ENCODE assay signal across 8 cellular contexts in genomic region chr15:34336333-34336732, GRCh38. TPM values are rescaled to one million over a fixed set of nuclear protein-coding genes. Genes with fewer than 3 reads are reported as not detected.
DNase-seq lines count a peak whose midpoint lies in the region; ATAC-seq, FAIRE-seq and TF ChIP-seq lines count a peak whose summit lies in the region.

No MANE protein-coding gene starts in this region.

- H3K4me3 ChIP-seq in CD8-positive, alpha-beta T cell (ENCODE audit: low read depth, low read length) = peak overlapping the region; percentile 81
- H3K4me3 ChIP-seq in GM12878 (peak overlapping the region; percentile 72), SJCRH30 (no peak overlapping the region)

- H3K9me3 Mint-ChIP-seq in CD8-positive, alpha-beta T cell = no peaks in the 10 kb centered on the region
- H3K9me3 Mint-ChIP-seq in HFFc6 (no peaks in the 10 kb centered on the region), natural killer cell (no peaks in the 10 kb centered on the region)

- H3K4me1 Mint-ChIP-seq in CD8-positive, alpha-beta T cell (ENCODE audit: low read depth) = peaks cover 63% of the 10 kb centered on the region
- H3K4me1 Mint-ChIP-seq in HFFc6 (ENCODE audit: low read depth) (peaks cover 43% of the 10 kb centered on the region), natural killer cell (peaks cover 52 to 55% of the 10 kb centered on the region in 2 donors)

- TF ChIP-seq RAD21 in GM12878 (IDR thresholded peaks at IDR 0.05; ENCODE audit: insufficient read depth, low read depth, low read length) = no peak

- in situ Hi-C loops in GM12878 (cut with MboI) = no loop called here

- H3K27ac ChIP-seq in CD8-positive, alpha-beta T cell (ENCODE audit: low read depth, low read length) = peak overlapping the region; percentile 80
- H3K27ac ChIP-seq in GM12878 (ENCODE audit: control insufficient read depth, insufficient read depth) = peak overlapping the region; percentile 94
- no peak overlapping the region for H3K27ac ChIP-seq in SJCRH30

- SMC1A ChIA-PET in GM12878 (lab: Charles Lee; ENCODE audit: uncharacterized antibody, unreplicated experiment) = interaction anchor here (0.8 to 7.9 kb wide), 8 partner anchors 10 to 95 kb away, joined by 3 to 89 read pairs (median 10); partner anchors contain the start of gene LPCAT4

- no peak for TF ChIP-seq EP300 in GM12878 (IDR thresholded peaks at IDR 0.05; ENCODE audit: borderline replicate concordance in 1 of 2, control insufficient read depth in 1 of 2, low read depth in 2 of 2, low read length in 2 of 2)

- peaks cover 74% of the 10 kb centered on the region for H3K79me2 ChIP-seq in GM12878 (ENCODE audit: control insufficient read depth, insufficient read depth, low read length)

- ATAC-seq in CD8-positive, alpha-beta T cell = no peak
- ATAC-seq in GM12878 = peak; percentile 32
- no peak for ATAC-seq in natural killer cell
- ATAC-seq in GM21529 (IDR thresholded peaks at IDR 0.05; ENCODE audit: unreplicated experiment) = no peak

- H3K27me3 Mint-ChIP-seq in CD8-positive, alpha-beta T cell (ENCODE audit: low read depth) = no peaks in the 10 kb centered on the region
- no peaks in the 10 kb centered on the region for H3K27me3 Mint-ChIP-seq in HFFc6 (ENCODE audit: insufficient read depth)
- no peaks in the 10 kb centered on the region for H3K27me3 Mint-ChIP-seq in natural killer cell (ENCODE audit: low read depth in 2 of 2)

- no peak for DNase-seq in CD8-positive, alpha-beta T cell
- no peak for DNase-seq in HFFc6
- DNase-seq in GM12878 (ENCODE audit: low read depth, low spot score) = no peak
- no peak for DNase-seq in natural killer cell
- no peak for DNase-seq in SKM-1 (lab: John Stamatoyannopoulos, UW; ENCODE audit: unreplicated experiment)
- DNase-seq in stimulated activated naive CD4-positive, alpha-beta T cell treated with Interleukin-2 at 50 U/mL for 16 hours (lab: John Stamatoyannopoulos, UW) = no peak
- no peak for DNase-seq in SJCRH30

- peak overlapping the region; percentile 28; the same call in 1 of the 2 replicates for H2AFZ ChIP-seq in GM12878 (ENCODE audit: control insufficient read depth, low read depth, low read length)

- no peaks in the 10 kb centered on the region for H3K9me3 ChIP-seq in CD8-positive, alpha-beta T cell (ENCODE audit: low read length)
- H3K9me3 ChIP-seq in GM12878 (replicated peaks; ENCODE audit: control insufficient read depth, insufficient read depth, low read length) = no peaks in the 10 kb centered on the region
- H3K9me3 ChIP-seq in SJCRH30 (replicated peaks) = no peaks in the 10 kb centered on the region

- intact Hi-C loops in CD8-positive, alpha-beta T cell (cut with DNase I, micrococcal nuclease) = loop anchor here (2.0 to 10.0 kb wide), 5 partner anchors 18 to 628 kb away; partner anchors contain the start of genes AQR (in 1 of the 2), AVEN (in 1 of the 2) and EMC4 (in 1 of the 2)
- intact Hi-C loops in GM12878 (cut with micrococcal nuclease; ENCODE audit: unreplicated experiment) = loop anchor here (5.0 kb wide), 1 partner anchor 94 kb away; no protein-coding TSS in a partner anchor
- intact Hi-C loops in natural killer cell (cut with micrococcal nuclease) = loop anchor here (5.0 kb wide), 1 partner anchor 234 kb away; the partner anchor contains the start of genes EMC7 and PGBD4

- no peak for TF ChIP-seq CTCF in CD8-positive, alpha-beta T cell (IDR thresholded peaks at IDR 0.05)
- no peak for TF ChIP-seq CTCF in HFFc6 (IDR thresholded peaks at IDR 0.05)
- no peak for TF ChIP-seq CTCF in GM12878 (IDR thresholded peaks at IDR 0.05 in 2 of 3, conservative IDR thresholded peaks at IDR 0.05 in 1 of 3; ENCODE audit: control insufficient read depth in 2 of 3, extremely low read depth in 1 of 3, insufficient read depth in 1 of 3, low read depth in 3 of 3, low read length in 3 of 3)
- TF ChIP-seq CTCF in natural killer cell (IDR thresholded peaks at IDR 0.05) = no peak

- TF ChIP-seq POLR2A in GM12878 (IDR thresholded peaks at IDR 0.05; ENCODE audit: low read depth, low read length) = no peak

- H3K27me3 ChIP-seq in CD8-positive, alpha-beta T cell (ENCODE audit: insufficient read depth, low read length) = no peaks in the 10 kb centered on the region
- H3K27me3 ChIP-seq in GM12878 (replicated peaks in 1 of 2; ENCODE audit: control insufficient read depth in 2 of 2, insufficient read depth in 2 of 2, low read length in 1 of 2) = no peaks in the 10 kb centered on the region
- no peaks in the 10 kb centered on the region for H3K27me3 ChIP-seq in SJCRH30

- peaks cover 60% of the 10 kb centered on the region for H3K4me1 ChIP-seq in CD8-positive, alpha-beta T cell (ENCODE audit: insufficient read depth, low read length)
- H3K4me1 ChIP-seq in GM12878 (ENCODE audit: control insufficient read depth, insufficient read depth, low read length) (peaks cover 14% of the 10 kb centered on the region), SJCRH30 (no peaks in the 10 kb centered on the region)

- H3K27ac Mint-ChIP-seq in CD8-positive, alpha-beta T cell = peak overlapping the region; percentile 97
- H3K27ac Mint-ChIP-seq in HFFc6 (no peak overlapping the region), natural killer cell (peak overlapping the region; percentile 92 to 95)

- no peaks in the 10 kb centered on the region for H4K20me1 ChIP-seq in GM12878 (ENCODE audit: control insufficient read depth, insufficient read depth)

- H3K4me2 ChIP-seq in GM12878 (ENCODE audit: control insufficient read depth, insufficient read depth) = peak overlapping the region; percentile 100

- WGBS in GM12878 (ENCODE audit: insufficient coverage, insufficient replicate concordance, low lambda C conversion rate, missing lambda C conversion rate) = under 1% methylated on average over 14 of the region's 14 CpGs

- FAIRE-seq in GM12878 (lab: Jason Lieb, UNC) = no peak

- H3K9ac ChIP-seq in GM12878 (ENCODE audit: control insufficient read depth, insufficient read depth, low read length) = peak overlapping the region; percentile 89

- peaks cover 28% of the 10 kb centered on the region for H3K36me3 Mint-ChIP-seq in CD8-positive, alpha-beta T cell
- H3K36me3 Mint-ChIP-seq in HFFc6 (ENCODE audit: low read depth) (peaks cover 10% of the 10 kb centered on the region), natural killer cell (no peaks in the 10 kb centered on the region)

- TSS peak; percentile 34 for BruUV-seq in GM12878 (replicated peaks; lab: Mats Ljungman, UMichigan)

- RAD21 ChIA-PET in GM12878 (lab: Charles Lee; ENCODE audit: unreplicated experiment) = interaction anchor here (1.4 to 5.1 kb wide), 7 partner anchors 9 to 127 kb away, joined by 3 to 57 read pairs (median 6); partner anchors contain the start of gene LPCAT4

- H3K36me3 ChIP-seq in CD8-positive, alpha-beta T cell (ENCODE audit: insufficient read depth, low read length) = no peaks in the 10 kb centered on the region
- H3K36me3 ChIP-seq in GM12878 (ENCODE audit: control insufficient read depth in 2 of 2, insufficient read depth in 2 of 2, low read length in 1 of 2) (peaks cover 0 to 5% of the 10 kb centered on the region in 2 experiments; a peak in 1 of 4 replicates), SJCRH30 (peaks cover 19% of the 10 kb centered on the region)

- H3K4me3 Mint-ChIP-seq in CD8-positive, alpha-beta T cell = peak overlapping the region; percentile 98
- H3K4me3 Mint-ChIP-seq in HFFc6 (peak overlapping the region; percentile 91), natural killer cell (peak overlapping the region; percentile 97)

- CTCF ChIA-PET in CD8-positive, alpha-beta T cell (lab: Charles Lee) = interaction anchor here (1.0 to 5.1 kb wide), 3 partner anchors 8 to 30 kb away, joined by 3 to 36 read pairs (median 15); partner anchors contain the start of gene LPCAT4
- CTCF ChIA-PET in GM12878 (lab: Yijun Ruan, JAX) = interaction anchor here (1.1 to 4.5 kb wide), 6 partner anchors 8 to 226 kb away, joined by 3 to 26 read pairs (median 6); no protein-coding TSS in a partner anchor

- POLR2A ChIA-PET in CD8-positive, alpha-beta T cell (lab: Charles Lee) = interaction anchor here (1.2 to 5.3 kb wide), 4 partner anchors 8 to 247 kb away, joined by 4 to 56 read pairs (median 24); partner anchors contain the start of genes GOLGA8B and LPCAT4
- POLR2A ChIA-PET in GM12878 (lab: Charles Lee) = interaction anchor here (1.3 to 4.4 kb wide), 6 partner anchors 8 to 127 kb away, joined by 3 to 37 read pairs (median 12); partner anchors contain the start of genes EMC4 and LPCAT4

RNA-seq across cellular contexts. Expression of gene SLC12A6, which starts 1.2 kb away (rescaled TPM):
- 10 to 100 TPM; 55.7 to 60.8 TPM for total RNA-seq in CD8-positive, alpha-beta T cell
- 10 to 100 TPM in 1 of 6 experiments, 1 to 10 TPM in 5; 6.5 to 10.7 (median 8.3) TPM for total RNA-seq in HFFc6 (2021; fragmentation: NEBNext Ultra II Directional; extraction: Animal tissue kit (Norgen Biotek cat#: 25700))
- 335 and 348 TPM in 2 replicates for total RNA-seq in GM12878 (2013; cell fraction: nucleolus; rRNA removed)
- total RNA-seq in GM12878 (2014; rRNA removed) (32.9 and 34.3 TPM in 2 replicates), GM12878 (2014; rRNA removed; fragmentation: Illumina TruSeq; extraction: Trizol) (34.2 and 34.9 TPM in 2 replicates), GM12878 (2021) (33.2 and 36.3 TPM in 2 replicates), natural killer cell (10 to 100 TPM; 56.1 to 82.9 (median 79.5) TPM)
- 28.7 TPM for polyA plus RNA-seq in GM12878 (2011; ENCODE audit: low read depth)
- polyA plus RNA-seq in GM12878 (2011; rRNA removed) (94.4 and 94.8 TPM in 2 replicates), GM12878 (2014; fragmentation: Illumina TruSeq; extraction: Trizol) (52.3 and 61.7 TPM in 2 replicates), GM12878 (2014; fragmentation: Nextera tagmentation; extraction: Ambion mirVana) (1 to 10 TPM; 4.7 to 4.8 TPM), GM12878 (2014; rRNA removed) (42.7 and 51.7 TPM in 2 replicates), GM12878 (2016; fragmentation: Nextera tagmentation; extraction: Ambion mirVana) (10 to 100 TPM; 15.2 to 16.7 TPM)
- 49.3 and 58.0 TPM in 2 replicates for polyA plus RNA-seq in GM12878 (2011; cell fraction: cytosol; rRNA removed)
- polyA plus RNA-seq in GM12878 (2011; cell fraction: nucleus; rRNA removed) = 161 and 175 TPM in 2 replicates
- 35.6 and 42.7 TPM in 2 replicates for polyA plus RNA-seq in GM12878 (2012)
- polyA minus RNA-seq in GM12878 (2011; rRNA and poly(A)+ RNA removed) = 173 and 192 TPM in 2 replicates
- polyA minus RNA-seq in GM12878 (2011; cell fraction: cytosol; rRNA and poly(A)+ RNA removed) = 38.4 and 38.6 TPM in 2 replicates
- 137 and 166 TPM in 2 replicates for polyA minus RNA-seq in GM12878 (2011; cell fraction: nucleus; rRNA and poly(A)+ RNA removed)
- total RNA-seq in SJCRH30 (2014; rRNA removed; shearing (Covaris generic)) = 9.3 and 10.7 TPM in 2 replicates

RNA-seq across cellular contexts. Expression of gene NOP10, which starts 6.6 kb away (rescaled TPM):
- 10 to 100 TPM; 36.6 to 40.1 TPM for total RNA-seq in CD8-positive, alpha-beta T cell
- total RNA-seq in HFFc6 (2021; fragmentation: NEBNext Ultra II Directional; extraction: Animal tissue kit (Norgen Biotek cat#: 25700)) = 100 to 1,000 TPM; 183 to 226 (median 200) TPM
- 13.4 and 18.0 TPM in 2 replicates for total RNA-seq in GM12878 (2013; cell fraction: nucleolus; rRNA removed)
- total RNA-seq in GM12878 (2014; rRNA removed) (428 and 429 TPM in 2 replicates), GM12878 (2014; rRNA removed; fragmentation: Illumina TruSeq; extraction: Trizol) (411 and 417 TPM in 2 replicates), GM12878 (2021) (225 and 230 TPM in 2 replicates), natural killer cell (10 to 100 TPM; 56.6 to 69.9 (median 56.7) TPM)
- 395 TPM for polyA plus RNA-seq in GM12878 (2011; ENCODE audit: low read depth)
- polyA plus RNA-seq in GM12878 (2011; rRNA removed) (441 and 556 TPM in 2 replicates), GM12878 (2014; fragmentation: Illumina TruSeq; extraction: Trizol) (492 and 609 TPM in 2 replicates), GM12878 (2014; fragmentation: Nextera tagmentation; extraction: Ambion mirVana) (1,000 to 10,000 TPM; 1,758 to 1,778 TPM), GM12878 (2014; rRNA removed) (518 and 534 TPM in 2 replicates), GM12878 (2016; fragmentation: Nextera tagmentation; extraction: Ambion mirVana) (100 to 1,000 TPM; 590 to 634 TPM)
- 578 and 762 TPM in 2 replicates for polyA plus RNA-seq in GM12878 (2011; cell fraction: cytosol; rRNA removed)
- 180 and 323 TPM in 2 replicates for polyA plus RNA-seq in GM12878 (2011; cell fraction: nucleus; rRNA removed)
- polyA plus RNA-seq in GM12878 (2012) = 229 and 266 TPM in 2 replicates
- polyA minus RNA-seq in GM12878 (2011; rRNA and poly(A)+ RNA removed) = 138 and 182 TPM in 2 replicates
- 52.2 and 56.8 TPM in 2 replicates for polyA minus RNA-seq in GM12878 (2011; cell fraction: cytosol; rRNA and poly(A)+ RNA removed)
- polyA minus RNA-seq in GM12878 (2011; cell fraction: nucleus; rRNA and poly(A)+ RNA removed) = 25.5 and 34.1 TPM in 2 replicates
- total RNA-seq in SJCRH30 (2014; rRNA removed; shearing (Covaris generic)) = 257 and 288 TPM in 2 replicates

RNA-seq across cellular contexts. Expression of gene NUTM1, which starts 6.8 kb away (rescaled TPM):
- total RNA-seq in CD8-positive, alpha-beta T cell = not detected
- not detected for total RNA-seq in HFFc6 (2021; fragmentation: NEBNext Ultra II Directional; extraction: Animal tissue kit (Norgen Biotek cat#: 25700))
- not detected in 2 replicates for total RNA-seq in GM12878 (2013; cell fraction: nucleolus; rRNA removed)
- total RNA-seq in GM12878 (2014; rRNA removed) = under 0.01 and 0.05 TPM in 2 replicates
- total RNA-seq in GM12878 (2014; rRNA removed; fragmentation: Illumina TruSeq; extraction: Trizol) = not detected in 2 replicates
- total RNA-seq in GM12878 (2021) = not detected in 2 replicates
- polyA plus RNA-seq in GM12878 (2011; ENCODE audit: low read depth) = 0.05 TPM
- not detected in 2 replicates for polyA plus RNA-seq in GM12878 (2011; rRNA removed)
- not detected in 2 replicates for polyA plus RNA-seq in GM12878 (2011; cell fraction: cytosol; rRNA removed)
- not detected in 2 replicates for polyA plus RNA-seq in GM12878 (2011; cell fraction: nucleus; rRNA removed)
- polyA plus RNA-seq in GM12878 (2012) = 0.03 and 0.07 TPM in 2 replicates
- polyA plus RNA-seq in GM12878 (2014; fragmentation: Illumina TruSeq; extraction: Trizol) = not detected in 2 replicates
- not detected for polyA plus RNA-seq in GM12878 (2014; fragmentation: Nextera tagmentation; extraction: Ambion mirVana)
- polyA plus RNA-seq in GM12878 (2014; rRNA removed) = 0.04 TPM in 1 of 2 replicates, not detected in the other
- polyA plus RNA-seq in GM12878 (2016; fragmentation: Nextera tagmentation; extraction: Ambion mirVana) = under 1 TPM in 1 of 2 experiments, not detected in 1; 0.05 TPM
- polyA minus RNA-seq in GM12878 (2011; rRNA and poly(A)+ RNA removed) = not detected in 2 replicates
- not detected in 2 replicates for polyA minus RNA-seq in GM12878 (2011; cell fraction: cytosol; rRNA and poly(A)+ RNA removed)
- polyA minus RNA-seq in GM12878 (2011; cell fraction: nucleus; rRNA and poly(A)+ RNA removed) = not detected in 2 replicates
- total RNA-seq in natural killer cell = not detected
- total RNA-seq in SJCRH30 (2014; rRNA removed; shearing (Covaris generic)) = 0.04 TPM in 1 of 2 replicates, not detected in the other

RNA-seq across cellular contexts. Expression of gene LPCAT4, which starts 30.7 kb away (rescaled TPM):
- total RNA-seq in CD8-positive, alpha-beta T cell = 10 to 100 TPM; 30.9 to 36.3 TPM
- total RNA-seq in HFFc6 (2021; fragmentation: NEBNext Ultra II Directional; extraction: Animal tissue kit (Norgen Biotek cat#: 25700)) = 10 to 100 TPM; 26.7 to 42.6 (median 30.8) TPM
- 57.6 and 73.7 TPM in 2 replicates for total RNA-seq in GM12878 (2013; cell fraction: nucleolus; rRNA removed)
- total RNA-seq in GM12878 (2014; rRNA removed) = 16.8 and 18.6 TPM in 2 replicates
- total RNA-seq in GM12878 (2014; rRNA removed; fragmentation: Illumina TruSeq; extraction: Trizol) = 17.3 and 18.9 TPM in 2 replicates
- total RNA-seq in GM12878 (2021) = 46.2 and 51.1 TPM in 2 replicates
- 23.5 TPM for polyA plus RNA-seq in GM12878 (2011; ENCODE audit: low read depth)
- 26.7 and 44.0 TPM in 2 replicates for polyA plus RNA-seq in GM12878 (2011; rRNA removed)
- 62.3 and 67.5 TPM in 2 replicates for polyA plus RNA-seq in GM12878 (2011; cell fraction: cytosol; rRNA removed)
- 231 and 303 TPM in 2 replicates for polyA plus RNA-seq in GM12878 (2011; cell fraction: nucleus; rRNA removed)
- 37.8 and 45.9 TPM in 2 replicates for polyA plus RNA-seq in GM12878 (2012)
- 23.9 and 38.2 TPM in 2 replicates for polyA plus RNA-seq in GM12878 (2014; fragmentation: Illumina TruSeq; extraction: Trizol)
- 10 to 100 TPM; 14.4 to 17.2 TPM for polyA plus RNA-seq in GM12878 (2014; fragmentation: Nextera tagmentation; extraction: Ambion mirVana)
- 47.6 and 57.2 TPM in 2 replicates for polyA plus RNA-seq in GM12878 (2014; rRNA removed)
- 10 to 100 TPM; 32.4 to 33.5 TPM for polyA plus RNA-seq in GM12878 (2016; fragmentation: Nextera tagmentation; extraction: Ambion mirVana)
- 17.0 and 30.8 TPM in 2 replicates for polyA minus RNA-seq in GM12878 (2011; rRNA and poly(A)+ RNA removed)
- 13.1 and 14.0 TPM in 2 replicates for polyA minus RNA-seq in GM12878 (2011; cell fraction: cytosol; rRNA and poly(A)+ RNA removed)
- polyA minus RNA-seq in GM12878 (2011; cell fraction: nucleus; rRNA and poly(A)+ RNA removed) = 24.8 and 30.4 TPM in 2 replicates
- total RNA-seq in natural killer cell = 10 to 100 TPM; 42.1 to 50.1 (median 44.5) TPM
- 18.3 and 30.7 TPM in 2 replicates for total RNA-seq in SJCRH30 (2014; rRNA removed; shearing (Covaris generic))
